28 cellular contexts compared by ENCODE assay signal in the genomic region with DNA sequence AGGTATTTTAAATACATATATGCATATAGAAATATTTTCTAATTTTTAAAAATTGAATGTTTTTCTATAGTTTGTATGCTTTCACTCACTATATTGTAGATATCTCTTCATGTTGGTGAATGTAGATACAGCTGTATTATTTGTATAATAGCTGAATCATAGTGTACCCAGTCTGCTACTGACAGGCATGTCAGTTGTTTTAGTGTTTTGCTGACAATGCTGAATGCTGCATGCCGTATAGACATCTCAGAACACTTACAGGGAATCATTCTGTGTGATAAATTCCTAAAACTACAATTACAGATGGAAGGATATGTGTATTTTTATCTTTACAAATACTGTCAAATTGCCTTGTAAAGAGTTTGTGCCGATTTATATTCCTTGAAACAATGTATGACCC.
DNase-seq lines count a peak whose midpoint lies in the region; ATAC-seq, FAIRE-seq and TF ChIP-seq lines count a peak whose summit lies in the region.
"Had no signal": no experiment of that assay in that cellular context is flagged by ENCODE, and none has a peak within 500 bp of the region (broad histone marks: within the 10 kb centered on the region; RNA-seq: fewer than 3 reads in every experiment).

No MANE protein-coding gene starts in this region.

- H3K79me1 ChIP-seq in IMR-90 (ENCODE audit: low read depth in 1 of 2, low read length in 2 of 2): no peaks in the 10 kb centered on the region

- H2BK20ac ChIP-seq in IMR-90 (ENCODE audit: low read depth, low read length): no peak overlapping the region

- DNase-seq in DMS53 (lab: John Stamatoyannopoulos, UW): peak; percentile 51
- DNase-seq in IMR-90: no peak
- peak; percentile 31 for DNase-seq in SHP77 treated with DMSO at 0.1 percent for 48 hours (lab: John Stamatoyannopoulos, UW)
- DNase-seq in frontal cortex (ENCODE audit: low spot score in 2 of 2): no peak
- DNase-seq in NCI-H446 treated with DMSO at 0.1 percent for 48 hours (lab: John Stamatoyannopoulos, UW): no peak
- no peak for DNase-seq in NCI-H2171 treated with DMSO at 0.1 percent for 48 hours (lab: John Stamatoyannopoulos, UW)
- no peak for DNase-seq in MM.1S
- DNase-seq: AML-193; C1 segment of cervical spinal cord; CD4-positive, alpha-beta memory T cell; COR-L47; DMS79; EL; KBM-7; NCI-H1092; NCI-H1417 treated with DMSO at 0.1 percent for 48 hours; NCI-H1694 treated with DMSO at 0.1 percent for 48 hours; NCI-H2081; NCI-H226; NCI-H510A treated with DMSO at 0.1 percent for 48 hours; NCI-H82; T-helper 1 cell had no signal

- H3K18ac ChIP-seq in IMR-90 (ENCODE audit: low read depth, low read length): no peak overlapping the region

- H3K4me3 ChIP-seq in IMR-90 (ENCODE audit: insufficient read depth, low read depth, low read length) (no peak overlapping the region), MM.1S (ENCODE audit: low read length) (no peak overlapping the region)

- no peak overlapping the region; the same call in 2 of the 3 replicates for H2BK15ac ChIP-seq in IMR-90 (ENCODE audit: low read depth, low read length)

- H3K4ac ChIP-seq in IMR-90 (ENCODE audit: low read depth, low read length): no peak overlapping the region

- H3K9me3 ChIP-seq in IMR-90 (ENCODE audit: control insufficient read depth, insufficient read depth, low read length) (no peaks in the 10 kb centered on the region), MM.1S (replicated peaks; ENCODE audit: insufficient read depth, low read length) (no peaks in the 10 kb centered on the region)

- POLR2A ChIA-PET in IMR-90 (lab: Charles Lee; ENCODE audit: unreplicated experiment): no interaction called here

- H2AK9ac ChIP-seq in IMR-90 (replicated peaks; ENCODE audit: low read depth, low read length, poor library complexity): no peak overlapping the region

- no peaks in the 10 kb centered on the region for H4K20me1 ChIP-seq in IMR-90 (ENCODE audit: insufficient read depth, low read length)
- no peaks in the 10 kb centered on the region for H4K20me1 ChIP-seq in MM.1S (ENCODE audit: insufficient read depth, low read length)

- no peak overlapping the region for H3K56ac ChIP-seq in IMR-90 (ENCODE audit: extremely low read depth, insufficient read depth, low read length)

- ATAC-seq in IMR-90 (ENCODE audit: low read depth): no peak

- H3K14ac ChIP-seq in IMR-90 (replicated peaks; ENCODE audit: low read depth, low read length): no peak overlapping the region

- no peak overlapping the region for H4K91ac ChIP-seq in IMR-90 (ENCODE audit: insufficient read depth, low read depth, low read length)

- H3K27ac ChIP-seq in IMR-90 (ENCODE audit: insufficient read depth, low read length): no peak overlapping the region
- H3K27ac ChIP-seq in MM.1S (ENCODE audit: low read length): no peak overlapping the region
- H3K27ac ChIP-seq: HL-60, RWPE1 had no signal

- H4K8ac ChIP-seq in IMR-90 (ENCODE audit: low read depth in 2 of 2, low read length in 2 of 2): no peak overlapping the region

- H3K27me3 ChIP-seq in IMR-90 (ENCODE audit: control insufficient read depth, insufficient read depth, low read length): no peaks in the 10 kb centered on the region
- no peaks in the 10 kb centered on the region for H3K27me3 ChIP-seq in MM.1S (replicated peaks; ENCODE audit: insufficient read depth, low read length)

- dilution Hi-C loops in IMR-90 (cut with HindIII; ENCODE audit: low sequenced_read_pairs, unreplicated experiment): no loop called here

- H3K36me3 ChIP-seq in IMR-90 (ENCODE audit: control insufficient read depth, insufficient read depth, low read length) (no peaks in the 10 kb centered on the region), MM.1S (replicated peaks; ENCODE audit: insufficient read depth, low read length) (no peaks in the 10 kb centered on the region)

- no peak overlapping the region for H2AK5ac ChIP-seq in IMR-90 (ENCODE audit: low read depth, low read length)

- TF ChIP-seq POLR2A in IMR-90 (IDR thresholded peaks at IDR 0.05; ENCODE audit: low read depth, low read length): no peak

- TF ChIP-seq RAD21 in IMR-90 (IDR thresholded peaks at IDR 0.05; ENCODE audit: low read length): no peak

- no peak overlapping the region for H2BK120ac ChIP-seq in IMR-90 (ENCODE audit: low read depth, low read length)

- in situ Hi-C loops in IMR-90 (cut with MboI; ENCODE audit: low sequenced_read_pairs): no loop called here

- H3K4me2 ChIP-seq in IMR-90 (ENCODE audit: low read depth, low read length) (no peak overlapping the region), MM.1S (ENCODE audit: low read depth, low read length) (no peak overlapping the region)

- CTCF ChIA-PET in IMR-90 (lab: Yijun Ruan, JAX): interaction anchor here (0.6 kb wide), 1 partner anchor 182 kb away, joined by 3 read pairs; no protein-coding TSS in a partner anchor

- no TSS peak for BruUV-seq in IMR-90 (replicated peaks; lab: Mats Ljungman, UMichigan)

- no peak overlapping the region for H2AFZ ChIP-seq in IMR-90 (replicated peaks; ENCODE audit: low read length, poor library complexity)
- H2AFZ ChIP-seq in MM.1S (ENCODE audit: low read length): no peak overlapping the region

- H3K9me2 ChIP-seq in MM.1S (replicated peaks; ENCODE audit: insufficient read depth, low read length): no peaks in the 10 kb centered on the region

- intact Hi-C loops in IMR-90 (cut with micrococcal nuclease): no loop called here

- H3K9me1 ChIP-seq in IMR-90 (ENCODE audit: insufficient read depth, low read length): no peaks in the 10 kb centered on the region; the same call in 1 of the 2 replicates

- H3K4me1 ChIP-seq in IMR-90 (ENCODE audit: control insufficient read depth, insufficient read depth, low read length) (no peaks in the 10 kb centered on the region), MM.1S (ENCODE audit: low read length) (no peaks in the 10 kb centered on the region)

- FAIRE-seq in frontal cortex (lab: Jason Lieb, UNC): peak; percentile 6
- FAIRE-seq: A204.1, GM12892, GM19239, H54 had no signal

- H3K79me2 ChIP-seq in MM.1S (ENCODE audit: low read length): no peaks in the 10 kb centered on the region

- no peak overlapping the region for H3K23ac ChIP-seq in IMR-90 (ENCODE audit: low read depth, low read length)

- no peak overlapping the region for H3K9ac ChIP-seq in IMR-90 (ENCODE audit: low read depth, low read length)
- H3K9ac ChIP-seq in MM.1S (ENCODE audit: low read length): no peak overlapping the region

- H3F3A ChIP-seq in MM.1S (ENCODE audit: insufficient read depth, low read length): no peaks in the 10 kb centered on the region

- no peak overlapping the region for H4K5ac ChIP-seq in IMR-90 (ENCODE audit: low read depth, low read length)

- no CpG with 5 or more reads among the region's 2 CpGs for WGBS in IMR-90 (ENCODE audit: extremely low coverage in 2 of 2, insufficient read length in 1 of 2), 2 experiments

- TF ChIP-seq CTCF in IMR-90 (conservative IDR thresholded peaks at IDR 0.05; ENCODE audit: low read depth, low read length) (no peak), MM.1S (IDR thresholded peaks at IDR 0.05; ENCODE audit: low read length) (no peak)

- H2BK5ac ChIP-seq in IMR-90 (ENCODE audit: low read depth, low read length, poor library complexity, severe bottlenecking): no peak overlapping the region

TF ChIP-seq in IMR-90, 13 proteins besides CTCF, POLR2A, EP300 and RAD21:
- TF ChIP-seq SMC3 (IDR thresholded peaks at IDR 0.05; ENCODE audit: low read depth, low read length) (no peak), MAFK (IDR thresholded peaks at IDR 0.05; ENCODE audit: low read depth, low read length) (peak; percentile 89), BHLHE40 (IDR thresholded peaks at IDR 0.05; ENCODE audit: low read depth, low read length) (no peak)
TF ChIP-seq in IMR-90: peak in this region for 1.

Comparison
In these comparisons a context has a peak if more than half of its experiments do, and no peak if none do; other contexts are left out.
1. DNase-seq: peak in DMS53 (single experiment) and SHP77 treated with DMSO at 0.1 percent for 48 hours (single experiment); none in IMR-90 (single experiment), frontal cortex (0 of 2), NCI-H446 treated with DMSO at 0.1 percent for 48 hours (single experiment), NCI-H2171 treated with DMSO at 0.1 percent for 48 hours (single experiment) and MM.1S (single experiment).